Comparison of ENCODE assay signal across 8 cellular contexts in genomic region chr6:95577317-95578105, GRCh38. TPM values are rescaled to one million over a fixed set of nuclear protein-coding genes. Genes with fewer than 3 reads are reported as not detected.
DNase-seq lines count a peak whose midpoint lies in the region; ATAC-seq and TF ChIP-seq lines count a peak whose summit lies in the region.

A gene with protein sequence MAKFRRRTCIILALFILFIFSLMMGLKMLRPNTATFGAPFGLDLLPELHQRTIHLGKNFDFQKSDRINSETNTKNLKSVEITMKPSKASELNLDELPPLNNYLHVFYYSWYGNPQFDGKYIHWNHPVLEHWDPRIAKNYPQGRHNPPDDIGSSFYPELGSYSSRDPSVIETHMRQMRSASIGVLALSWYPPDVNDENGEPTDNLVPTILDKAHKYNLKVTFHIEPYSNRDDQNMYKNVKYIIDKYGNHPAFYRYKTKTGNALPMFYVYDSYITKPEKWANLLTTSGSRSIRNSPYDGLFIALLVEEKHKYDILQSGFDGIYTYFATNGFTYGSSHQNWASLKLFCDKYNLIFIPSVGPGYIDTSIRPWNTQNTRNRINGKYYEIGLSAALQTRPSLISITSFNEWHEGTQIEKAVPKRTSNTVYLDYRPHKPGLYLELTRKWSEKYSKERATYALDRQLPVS (plus strand): TSS chr6:95577535. CDS start chr6:95586440, 8,905 bp downstream.

- peak within 1 kb of the TSS; percentile 96 for H3K27ac ChIP-seq in SU-DHL-6 (ENCODE audit: low read depth, low read length)
- peak within 1 kb of the TSS; percentile 84 for H3K27ac ChIP-seq in parathyroid adenoma
- peak within 1 kb of the TSS; percentile 93 to 96 for H3K27ac ChIP-seq in tibial artery

- intact Hi-C loops in Right ventricle myocardium superior (cut with DNase I) = no loop called here
- intact Hi-C loops in tibial artery (cut with DNase I; ENCODE audit: low total_unique reads) = no loop called here

- H3K79me2 ChIP-seq in SU-DHL-6 (ENCODE audit: insufficient read depth, low read length) = peaks cover 72% of the 10 kb centered on the region
- H3K79me2 ChIP-seq in parathyroid adenoma = peaks cover 7% of the 10 kb centered on the region

- H3K4me2 ChIP-seq in SU-DHL-6 (ENCODE audit: low read depth, low read length, poor library complexity, severe bottlenecking) (peak within 1 kb of the TSS; percentile 99), parathyroid adenoma (ENCODE audit: low read length) (peak within 1 kb of the TSS; percentile 73)

- no peaks in the 10 kb centered on the region for H4K20me1 ChIP-seq in SU-DHL-6 (ENCODE audit: low read depth, low read length)

- H3K9ac ChIP-seq in SU-DHL-6 (ENCODE audit: low read length) = peak within 1 kb of the TSS; percentile 95
- peak within 1 kb of the TSS; percentile 20 for H3K9ac ChIP-seq in parathyroid adenoma

- H3K4me3 ChIP-seq in GM12865 (ENCODE audit: low read depth, low read length) = peak within 1 kb of the TSS; percentile 97
- H3K4me3 ChIP-seq in SU-DHL-6 (ENCODE audit: insufficient read depth, low read length, poor library complexity, severe bottlenecking) = peak within 1 kb of the TSS; percentile 69
- peak within 1 kb of the TSS; percentile 91 for H3K4me3 ChIP-seq in parathyroid adenoma (ENCODE audit: low read depth, low read length)
- H3K4me3 ChIP-seq in tibial artery = peak within 1 kb of the TSS; percentile 67 to 79

- H3K27ac Mint-ChIP-seq in activated naive CD8-positive, alpha-beta T cell treated with anti-CD3 and anti-CD28 coated beads, Interleukin-2, amount 10 ng/mL, durations not matched to agents 7 days and 5 days = peak within 1 kb of the TSS; percentile 97

- H2AFZ ChIP-seq in SU-DHL-6 (ENCODE audit: low read depth, low read length, severe bottlenecking) (peak within 1 kb of the TSS; percentile 90), parathyroid adenoma (peak within 1 kb of the TSS; percentile 93)

- no peaks in the 10 kb centered on the region for H3K27me3 ChIP-seq in SU-DHL-6 (ENCODE audit: low read length)
- no peaks in the 10 kb centered on the region for H3K27me3 ChIP-seq in parathyroid adenoma (ENCODE audit: control insufficient read depth, insufficient read depth, low read length)
- no peaks in the 10 kb centered on the region for H3K27me3 ChIP-seq in tibial artery

- H3K36me3 Mint-ChIP-seq in activated naive CD8-positive, alpha-beta T cell treated with anti-CD3 and anti-CD28 coated beads, Interleukin-2, amount 10 ng/mL, durations not matched to agents 7 days and 5 days = peaks cover 16% of the 10 kb centered on the region

- peak; percentile 92 for DNase-seq in GM12865 (ENCODE audit: low read depth)
- peak; percentile 92 for DNase-seq in NCI-H1105 treated with DMSO at 0.1 percent for 48 hours (lab: John Stamatoyannopoulos, UW)
- DNase-seq in activated naive CD8-positive, alpha-beta T cell treated with anti-CD3 and anti-CD28 coated beads, Interleukin-2, amount 10 ng/mL, durations not matched to agents 7 days and 5 days = peak; percentile 85
- DNase-seq in Right ventricle myocardium superior = peak; percentile 90
- DNase-seq in tibial artery = peak; percentile 84 to 91

- peak; percentile 75 for ATAC-seq in HG02678 (IDR thresholded peaks at IDR 0.05; ENCODE audit: unreplicated experiment)
- ATAC-seq in activated naive CD8-positive, alpha-beta T cell treated with anti-CD3 and anti-CD28 coated beads, Interleukin-2, amount 10 ng/mL, durations not matched to agents 7 days and 5 days (ENCODE audit: low read depth) = peak; percentile 88
- ATAC-seq in Right ventricle myocardium superior (ENCODE audit: poor library complexity) = peak; percentile 98

- H3K4me1 ChIP-seq in parathyroid adenoma (peaks cover 4% of the 10 kb centered on the region), tibial artery (peaks cover 0 to 39% (median 5%) of the 10 kb centered on the region in 4 donors)

- H3F3A ChIP-seq in SU-DHL-6 (ENCODE audit: insufficient read depth) = peaks cover 21% of the 10 kb centered on the region

- no peaks in the 10 kb centered on the region for H3K9me2 ChIP-seq in SU-DHL-6 (replicated peaks; ENCODE audit: insufficient read depth, low read length)

- POLR2A ChIA-PET in activated naive CD8-positive, alpha-beta T cell treated with anti-CD3 and anti-CD28 coated beads, Interleukin-2, amount 10 ng/mL, durations not matched to agents 7 days and 5 days (lab: Charles Lee) = interaction anchor here (2.9 kb wide), 1 partner anchor 10 kb away, joined by 18 read pairs; no protein-coding TSS in a partner anchor

- H3K9me3 ChIP-seq in SU-DHL-6 (ENCODE audit: insufficient read depth, low read length) (peaks cover under 1% of the 10 kb centered on the region; the same call in 1 of the 2 replicates), parathyroid adenoma (ENCODE audit: control insufficient read depth, low read length) (no peaks in the 10 kb centered on the region), tibial artery (no peaks in the 10 kb centered on the region)

- H3K9me3 Mint-ChIP-seq in activated naive CD8-positive, alpha-beta T cell treated with anti-CD3 and anti-CD28 coated beads, Interleukin-2, amount 10 ng/mL, durations not matched to agents 7 days and 5 days = no peaks in the 10 kb centered on the region

- peak within 1 kb of the TSS; percentile 93 for H3K4me3 Mint-ChIP-seq in activated naive CD8-positive, alpha-beta T cell treated with anti-CD3 and anti-CD28 coated beads, Interleukin-2, amount 10 ng/mL, durations not matched to agents 7 days and 5 days

- peaks cover 33% of the 10 kb centered on the region for H3K4me1 Mint-ChIP-seq in activated naive CD8-positive, alpha-beta T cell treated with anti-CD3 and anti-CD28 coated beads, Interleukin-2, amount 10 ng/mL, durations not matched to agents 7 days and 5 days

- H3K36me3 ChIP-seq in SU-DHL-6 (ENCODE audit: low read length) = peaks cover 2% of the 10 kb centered on the region; the same call in 1 of the 2 replicates
- H3K36me3 ChIP-seq in parathyroid adenoma (ENCODE audit: control insufficient read depth, insufficient read depth, low read length) = no peaks in the 10 kb centered on the region
- H3K36me3 ChIP-seq in tibial artery = no peaks in the 10 kb centered on the region

- H3K27me3 Mint-ChIP-seq in activated naive CD8-positive, alpha-beta T cell treated with anti-CD3 and anti-CD28 coated beads, Interleukin-2, amount 10 ng/mL, durations not matched to agents 7 days and 5 days = no peaks in the 10 kb centered on the region

- TF ChIP-seq CTCF in GM12865 (IDR thresholded peaks at IDR 0.05; ENCODE audit: insufficient read depth, low read depth, low read length, missing control alignments) (peak; percentile 3), SU-DHL-6 (IDR thresholded peaks at IDR 0.05; ENCODE audit: insufficient read depth, low read length, poor library complexity, severe bottlenecking) (no peak), parathyroid adenoma (IDR thresholded peaks at IDR 0.05) (no peak), tibial artery (IDR thresholded peaks at IDR 0.05) (no peak)

RNA-seq across cellular contexts. Expression of the gene that starts here (rescaled TPM):
- total RNA-seq in activated naive CD8-positive, alpha-beta T cell treated with anti-CD3 and anti-CD28 coated beads, Interleukin-2, amount 10 ng/mL, durations not matched to agents 7 days and 5 days = 10 to 100 TPM; 17.9 to 18.5 TPM
- total RNA-seq in Right ventricle myocardium superior = 5.2 TPM

Comparison
In these comparisons a context has a peak if more than half of its experiments do, and no peak if none do; other contexts are left out.
1. Peak in every context shown above with its lines: DNase-seq, ATAC-seq, H3K4me3 ChIP-seq and H3K27ac ChIP-seq.